1 cellular context compared by ENCODE assay signal in the genomic region with DNA sequence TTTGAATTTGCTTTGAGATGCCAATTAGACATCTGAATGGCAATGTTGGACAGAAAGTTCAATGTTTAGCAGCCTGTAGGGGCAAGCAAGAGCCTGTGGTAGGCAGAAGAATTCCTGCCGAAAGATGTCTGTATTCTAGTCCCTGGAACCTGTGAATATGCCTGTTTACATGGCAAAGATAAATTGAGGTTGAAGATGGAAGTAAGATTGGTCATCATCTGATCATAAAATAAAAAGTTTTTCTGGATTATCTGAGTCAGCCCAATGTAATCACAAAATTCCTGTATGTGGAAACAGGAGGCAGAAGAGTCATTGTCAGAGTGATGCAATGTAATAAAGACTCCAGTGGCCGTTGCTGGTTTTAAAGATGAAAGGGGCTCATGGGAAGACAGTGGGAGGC.
TF ChIP-seq lines count a peak whose summit lies in the region.

No MANE protein-coding gene starts in this region.

TF ChIP-seq in IMR-90, 13 proteins besides CTCF, POLR2A, EP300 and RAD21 (continued from another document):
- TF ChIP-seq RFX5 (IDR thresholded peaks at IDR 0.05; ENCODE audit: low read depth, low read length) (no peak), CEBPB (IDR thresholded peaks at IDR 0.05; ENCODE audit: low read depth, low read length) (peak; percentile 99), FOS (IDR thresholded peaks at IDR 0.05; ENCODE audit: low read depth, low read length) (peak; percentile 88), USF2 (IDR thresholded peaks at IDR 0.05; ENCODE audit: low read depth, low read length) (no peak), CHD1 (IDR thresholded peaks at IDR 0.05; ENCODE audit: low read depth, low read length) (no peak), BHLHE40 (IDR thresholded peaks at IDR 0.05; ENCODE audit: low read depth, low read length) (0 out of 2 replicates have a peak, but pooled peaks have one; percentile 13), MAZ (IDR thresholded peaks at IDR 0.05; ENCODE audit: borderline replicate concordance, low read depth, low read length) (no peak), ELK1 (IDR thresholded peaks at IDR 0.05; ENCODE audit: borderline replicate concordance, low read depth, low read length) (no peak), RCOR1 (IDR thresholded peaks at IDR 0.05; ENCODE audit: insufficient replicate concordance, low read length) (no peak), MAFK (IDR thresholded peaks at IDR 0.05; ENCODE audit: low read depth, low read length) (peak; percentile 43; the same call in 1 of the 2 replicates), NFE2L2 (IDR thresholded peaks at IDR 0.05; ENCODE audit: low read depth, low read length) (no peak; the same call in 1 of the 2 replicates)
